1 cellular context compared by ENCODE assay signal in genomic region chr17:37221865-37222264, GRCh38.
TF ChIP-seq lines count a peak whose summit lies in the region.

No MANE protein-coding gene starts in this region.

TF ChIP-seq in GM23338, 12 proteins besides CTCF, POLR2A, EP300 and RAD21 (continued from another document):
- TF ChIP-seq ZNF462 (CRISPR knock-in tag; IDR thresholded peaks at IDR 0.05) (no peak), EZH2 (IDR thresholded peaks at IDR 0.05; ENCODE audit: low read depth, unreplicated experiment) (no peak), EZH2phosphoT487 (IDR thresholded peaks at IDR 0.05; ENCODE audit: unreplicated experiment) (no peak), CREB1 (CRISPR knock-in tag; IDR thresholded peaks at IDR 0.05; ENCODE audit: low read depth) (no peak), ZNF114 (CRISPR knock-in tag; IDR thresholded peaks at IDR 0.05) (no peak), ETS1 (IDR thresholded peaks at IDR 0.05) (no peak), NANOG (IDR thresholded peaks at IDR 0.05; ENCODE audit: borderline replicate concordance) (no peak), JUNB (IDR thresholded peaks at IDR 0.05; ENCODE audit: unreplicated experiment) (no peak), ZNF331 (CRISPR knock-in tag; IDR thresholded peaks at IDR 0.05; ENCODE audit: low read depth) (no peak)
- TF ChIP-seq, protein P1, sequence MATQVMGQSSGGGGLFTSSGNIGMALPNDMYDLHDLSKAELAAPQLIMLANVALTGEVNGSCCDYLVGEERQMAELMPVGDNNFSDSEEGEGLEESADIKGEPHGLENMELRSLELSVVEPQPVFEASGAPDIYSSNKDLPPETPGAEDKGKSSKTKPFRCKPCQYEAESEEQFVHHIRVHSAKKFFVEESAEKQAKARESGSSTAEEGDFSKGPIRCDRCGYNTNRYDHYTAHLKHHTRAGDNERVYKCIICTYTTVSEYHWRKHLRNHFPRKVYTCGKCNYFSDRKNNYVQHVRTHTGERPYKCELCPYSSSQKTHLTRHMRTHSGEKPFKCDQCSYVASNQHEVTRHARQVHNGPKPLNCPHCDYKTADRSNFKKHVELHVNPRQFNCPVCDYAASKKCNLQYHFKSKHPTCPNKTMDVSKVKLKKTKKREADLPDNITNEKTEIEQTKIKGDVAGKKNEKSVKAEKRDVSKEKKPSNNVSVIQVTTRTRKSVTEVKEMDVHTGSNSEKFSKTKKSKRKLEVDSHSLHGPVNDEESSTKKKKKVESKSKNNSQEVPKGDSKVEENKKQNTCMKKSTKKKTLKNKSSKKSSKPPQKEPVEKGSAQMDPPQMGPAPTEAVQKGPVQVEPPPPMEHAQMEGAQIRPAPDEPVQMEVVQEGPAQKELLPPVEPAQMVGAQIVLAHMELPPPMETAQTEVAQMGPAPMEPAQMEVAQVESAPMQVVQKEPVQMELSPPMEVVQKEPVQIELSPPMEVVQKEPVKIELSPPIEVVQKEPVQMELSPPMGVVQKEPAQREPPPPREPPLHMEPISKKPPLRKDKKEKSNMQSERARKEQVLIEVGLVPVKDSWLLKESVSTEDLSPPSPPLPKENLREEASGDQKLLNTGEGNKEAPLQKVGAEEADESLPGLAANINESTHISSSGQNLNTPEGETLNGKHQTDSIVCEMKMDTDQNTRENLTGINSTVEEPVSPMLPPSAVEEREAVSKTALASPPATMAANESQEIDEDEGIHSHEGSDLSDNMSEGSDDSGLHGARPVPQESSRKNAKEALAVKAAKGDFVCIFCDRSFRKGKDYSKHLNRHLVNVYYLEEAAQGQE (IDR thresholded peaks at IDR 0.05; ENCODE audit: unreplicated experiment) = no peak
